In genomic region chr1:19790061-19790975, GRCh38 we compare ENCODE assay signal across 9 cellular contexts. TPM values are rescaled to one million over a fixed set of nuclear protein-coding genes. Genes with fewer than 3 reads are reported as not detected.
DNase-seq lines count a peak whose midpoint lies in the region; ATAC-seq, FAIRE-seq and TF ChIP-seq lines count a peak whose summit lies in the region.
"Not testable (repeated sequence)": the region's sequence is repeated elsewhere in the genome, so short reads cannot be mapped to it uniquely, and the experiment has no call there.
"Had no signal": no experiment of that assay in that cellular context is flagged by ENCODE, and none has a peak within 500 bp of the region (broad histone marks: within the 10 kb centered on the region; RNA-seq: fewer than 3 reads in every experiment).

No MANE protein-coding gene starts in this region.

- H3K9me3 ChIP-seq in CD4-positive, alpha-beta T cell (ENCODE audit: control insufficient read depth, low read length); Loucy (ENCODE audit: insufficient read depth, low read depth, low read length); SK-N-MC (ENCODE audit: low read depth, low read length); K562 (replicated peaks; ENCODE audit: control insufficient read depth, insufficient read depth, low read depth, low read length); HepG2 (ENCODE audit: low read length): not testable (repeated sequence)

- H3K79me2 ChIP-seq in Loucy (ENCODE audit: insufficient read depth, low read length); K562 (ENCODE audit: control insufficient read depth, insufficient read depth, low read length); HepG2 (ENCODE audit: insufficient read depth, low read length): not testable (repeated sequence)

- 31% methylated on average over 9 of the region's 9 CpGs for WGBS in K562 (ENCODE audit: insufficient coverage, low coverage, missing lambda C conversion rate)
- WGBS in HepG2 (ENCODE audit: low lambda C conversion rate), result 93% methylated on average over 9 of the region's 9 CpGs

- H4K20me1 ChIP-seq in Loucy (ENCODE audit: insufficient read depth, low read length, poor library complexity, severe bottlenecking); K562 (replicated peaks; ENCODE audit: control insufficient read depth, insufficient read depth, low read length); HepG2 (ENCODE audit: insufficient read depth, low read length): not testable (repeated sequence)

- not testable (repeated sequence) for H3F3A ChIP-seq in Loucy (ENCODE audit: low read depth)

- in situ Hi-C loops in K562 (cut with MboI); HepG2 (cut with HindIII; ENCODE audit: extremely low pct_ligation_motif_present, low pct_unique_long_range_greater_than_20kb): not testable (repeated sequence)

- TF ChIP-seq RAD21 in K562 (CRISPR knock-in tag; conservative IDR thresholded peaks at IDR 0.05 in 1 of 2, IDR thresholded peaks at IDR 0.05 in 1 of 2); HepG2 (CRISPR knock-in tag; IDR thresholded peaks at IDR 0.05): not testable (repeated sequence)

- not testable (repeated sequence) for DNase-seq in CD4-positive, alpha-beta T cell; K562 (ENCODE audit: extremely low read depth in 1 of 4, low spot score in 3 of 4); HepG2 (ENCODE audit: low spot score)
- DNase-seq in NCI-H526 (lab: John Stamatoyannopoulos, UW), result peak; percentile 47 to 87
- peak; percentile 10 for DNase-seq in SK-N-MC (ENCODE audit: low read depth, low spot score)
- peak; percentile 55 for DNase-seq in fibroblast of gingiva (ENCODE audit: low read depth)

- POLR2A ChIA-PET in CD4-positive, alpha-beta T cell (lab: Charles Lee), result interaction anchor here (0.9 kb wide), 1 partner anchor 10 kb away, joined by 4 read pairs; no protein-coding TSS in a partner anchor
- POLR2A ChIA-PET in K562 (lab: Yijun Ruan, JAX), result interaction anchor here (0.6 to 1.0 kb wide), 2 partner anchors 14 to 55 kb away, joined by 3 read pairs; no protein-coding TSS in a partner anchor
- POLR2A ChIA-PET in HepG2 (lab: Yijun Ruan, JAX), result not testable (repeated sequence)

- H3K36me3 Mint-ChIP-seq in CD4-positive, alpha-beta T cell (ENCODE audit: low read depth), result peaks cover 68% of the 10 kb centered on the region

- H3K27ac Mint-ChIP-seq in CD4-positive, alpha-beta T cell, result peak overlapping the region; percentile 27

- not testable (repeated sequence) for H3K27me3 Mint-ChIP-seq in CD4-positive, alpha-beta T cell

- not testable (repeated sequence) for H2AFZ ChIP-seq in Loucy (ENCODE audit: low read length); K562 (ENCODE audit: low read depth, low read length); HepG2 (ENCODE audit: low read length)

- CTCF ChIA-PET in CD4-positive, alpha-beta T cell (lab: Charles Lee); HepG2 (lab: Yijun Ruan, JAX; ENCODE audit: low intra/inter-chr PET ratio, low total read pairs): not testable (repeated sequence)
- CTCF ChIA-PET in K562 (lab: Yijun Ruan, JAX; ENCODE audit: low intra/inter-chr PET ratio), result interaction anchor here (0.7 kb wide), 1 partner anchor 1453 kb away, joined by 3 read pairs; no protein-coding TSS in a partner anchor

- not testable (repeated sequence) for TF ChIP-seq EP300 in K562 (IDR thresholded peaks at IDR 0.05; ENCODE audit: low read length); HepG2 (IDR thresholded peaks at IDR 0.05; ENCODE audit: low read depth in 2 of 2, low read length in 2 of 2); HepG2 (CRISPR knock-in tag; IDR thresholded peaks at IDR 0.05; ENCODE audit: borderline replicate concordance)

- BruUV-seq in K562 (replicated peaks; lab: Mats Ljungman, UMichigan); HepG2 (replicated peaks; lab: Mats Ljungman, UMichigan): not testable (repeated sequence)

- not testable (repeated sequence) for TF ChIP-seq POLR2A in K562 (conservative IDR thresholded peaks at IDR 0.05); HepG2 (IDR thresholded peaks at IDR 0.05; ENCODE audit: insufficient read depth in 1 of 2, low read depth in 2 of 2, low read length in 2 of 2)

- H3K4me3 ChIP-seq in Loucy (ENCODE audit: low read length, poor library complexity, severe bottlenecking); SK-N-MC; K562; HepG2 (replicated peaks in 1 of 3; ENCODE audit: insufficient read depth in 1 of 3, low read depth in 2 of 3, low read length in 3 of 3): not testable (repeated sequence)

- H3K4me3 Mint-ChIP-seq in CD4-positive, alpha-beta T cell, result not testable (repeated sequence)

- intact Hi-C loops in CD4-positive, alpha-beta T cell (cut with DNase I, micrococcal nuclease); K562 (cut with micrococcal nuclease); HepG2 (cut with micrococcal nuclease; ENCODE audit: unreplicated experiment): not testable (repeated sequence)

- TF ChIP-seq CTCF in CD4-positive, alpha-beta T cell (IDR thresholded peaks at IDR 0.05); Loucy (conservative IDR thresholded peaks at IDR 0.05; ENCODE audit: low read length); K562 (IDR thresholded peaks at IDR 0.05 in 2 of 3, conservative IDR thresholded peaks at IDR 0.05 in 1 of 3; ENCODE audit: insufficient read depth in 2 of 3, low read depth in 1 of 3, low read length in 3 of 3); HepG2 (CRISPR knock-in tag; IDR thresholded peaks at IDR 0.05): not testable (repeated sequence)

- not testable (repeated sequence) for ATAC-seq in CD4-positive, alpha-beta T cell (ENCODE audit: poor library complexity); K562; HepG2

- not testable (repeated sequence) for H3K36me3 ChIP-seq in Loucy (ENCODE audit: insufficient read depth, low read length); SK-N-MC (ENCODE audit: insufficient read depth, low read length); K562 (ENCODE audit: control insufficient read depth, insufficient read depth, low read length); HepG2 (replicated peaks in 1 of 2; ENCODE audit: control insufficient read depth in 1 of 2, insufficient read depth in 2 of 2, low read length in 2 of 2)

- not testable (repeated sequence) for H3K9ac ChIP-seq in Loucy (ENCODE audit: low read depth, low read length, poor library complexity, severe bottlenecking); SK-N-MC (ENCODE audit: insufficient read length); K562 (ENCODE audit: insufficient read depth in 1 of 2, low read depth in 2 of 2, low read length in 2 of 2); HepG2 (ENCODE audit: insufficient read depth, low read depth, low read length)

- peaks cover 26% of the 10 kb centered on the region for H3K4me1 Mint-ChIP-seq in CD4-positive, alpha-beta T cell (ENCODE audit: low read depth)

- not testable (repeated sequence) for FAIRE-seq in K562 (lab: Jason Lieb, UNC); HepG2 (lab: Jason Lieb, UNC)

- not testable (repeated sequence) for H3K9me3 Mint-ChIP-seq in CD4-positive, alpha-beta T cell

- H3K27me3 ChIP-seq in CD4-positive, alpha-beta T cell (ENCODE audit: control insufficient read depth, insufficient read depth, low read length); Loucy (ENCODE audit: insufficient read depth, low read length, poor library complexity, severe bottlenecking); HepG2 (ENCODE audit: control insufficient read depth in 1 of 2, insufficient read depth in 2 of 2, low read length in 2 of 2): not testable (repeated sequence)
- H3K27me3 ChIP-seq in K562 (ENCODE audit: control insufficient read depth in 2 of 2, insufficient read depth in 2 of 2, low read length in 2 of 2), result peaks cover 16 to 23% of the 10 kb centered on the region in 2 experiments

- H3K9me1 ChIP-seq in K562 (ENCODE audit: control insufficient read depth, insufficient read depth, low read length), result not testable (repeated sequence)

- not testable (repeated sequence) for H3K27ac ChIP-seq in CD4-positive, alpha-beta T cell (ENCODE audit: low read depth, low read length); SK-N-MC; K562 (ENCODE audit: extremely low read depth, low read depth, low read length); HepG2 (ENCODE audit: extremely low read length, insufficient read depth, low read length)

- not testable (repeated sequence) for H3K4me1 ChIP-seq in Loucy (ENCODE audit: insufficient read depth, low read length, poor library complexity, severe bottlenecking); K562 (replicated peaks in 1 of 2; ENCODE audit: control insufficient read depth in 2 of 2, insufficient read depth in 2 of 2, low read length in 2 of 2)
- H3K4me1 ChIP-seq in HepG2 (ENCODE audit: insufficient read depth, low read length), result peaks cover 13% of the 10 kb centered on the region

- not testable (repeated sequence) for H3K9me2 ChIP-seq in Loucy (replicated peaks; ENCODE audit: low read depth, low read length)

- peak overlapping the region; percentile 31 for H3K4me2 ChIP-seq in Loucy (ENCODE audit: low read depth, low read length, poor library complexity, severe bottlenecking)
- not testable (repeated sequence) for H3K4me2 ChIP-seq in K562 (ENCODE audit: insufficient read depth, low read length); HepG2 (ENCODE audit: low read depth, low read length)

RNA-seq across cellular contexts. Expression of gene TMCO4, which starts 9.4 kb away (rescaled TPM):
- 10 to 100 TPM; 12.4 to 13.9 TPM for total RNA-seq in CD4-positive, alpha-beta T cell
- total RNA-seq in K562 (2011; cell fraction: chromatin; rRNA removed; ENCODE audit: low replicate concordance), result 0.67 and 1.3 TPM in 2 replicates
- 0.66 and 1.2 TPM in 2 replicates for total RNA-seq in K562 (2011; cell fraction: nucleolus; rRNA removed)
- total RNA-seq in K562 (2011; cell fraction: nucleoplasm; rRNA removed), result 0.59 TPM in 1 of 2 replicates, not detected in the other
- total RNA-seq in K562 (2014; rRNA removed) (2.1 and 3.3 TPM in 2 replicates), K562 (2014; rRNA removed; fragmentation: Illumina TruSeq; extraction: Trizol) (0.91 and 1.4 TPM in 2 replicates), K562 (2015; rRNA removed; fragmentation: Illumina TruSeq; extraction: Trizol) (1.6 and 2.0 TPM in 2 replicates), K562 (2021) (1.2 and 2.1 TPM in 2 replicates), HepG2 (2016; rRNA removed; fragmentation: Illumina TruSeq; extraction: Trizol) (3.9 and 4.1 TPM in 2 replicates)
- polyA plus RNA-seq in K562 (2011; rRNA removed) (0.27 and 0.57 TPM in 2 replicates), K562 (2014; fragmentation: Illumina TruSeq; extraction: Trizol) (1.4 and 1.7 TPM in 2 replicates), K562 (2014; fragmentation: Nextera tagmentation; extraction: Ambion mirVana) (under 1 TPM; 0.06 to 0.21 TPM), K562 (2014; rRNA removed) (1.9 and 3.2 TPM in 2 replicates), HepG2 (2011; rRNA removed) (2.1 and 3.3 TPM in 2 replicates)
- 0.13 and 0.94 TPM in 2 replicates for polyA plus RNA-seq in K562 (2011; cell fraction: cytosol; rRNA removed)
- polyA plus RNA-seq in K562 (2011; cell fraction: nucleus; rRNA removed), result 0.45 and 1.5 TPM in 2 replicates
- 1.3 and 3.3 TPM in 2 replicates for polyA plus RNA-seq in K562 (2012)
- 0.07 and 0.15 TPM in 2 replicates for polyA minus RNA-seq in K562 (2011; rRNA and poly(A)+ RNA removed)
- polyA minus RNA-seq in K562 (2011; cell fraction: cytosol; rRNA and poly(A)+ RNA removed), result not detected in 2 replicates
- 0.54 and 0.56 TPM in 2 replicates for polyA minus RNA-seq in K562 (2011; cell fraction: nucleus; rRNA and poly(A)+ RNA removed)
- total RNA-seq in HepG2 (2016; cell fraction: cytosol; rRNA removed; fragmentation: Illumina TruSeq; extraction: Trizol; ENCODE audit: low read depth), result 2.2 and 2.4 TPM in 2 replicates
- 4.4 and 6.1 TPM in 2 replicates for total RNA-seq in HepG2 (2016; cell fraction: insoluble cytoplasmic fraction; rRNA removed; fragmentation: Illumina TruSeq; extraction: Trizol)
- 3.6 and 4.0 TPM in 2 replicates for total RNA-seq in HepG2 (2016; cell fraction: membrane; rRNA removed; fragmentation: Illumina TruSeq; extraction: Trizol)
- 5.2 and 5.6 TPM in 2 replicates for total RNA-seq in HepG2 (2016; cell fraction: nucleus; rRNA removed; fragmentation: Illumina TruSeq; extraction: Trizol)
- polyA plus RNA-seq in HepG2 (2011; cell fraction: cytosol; rRNA removed), result 2.3 and 3.3 TPM in 2 replicates
- 4.8 and 6.1 TPM in 2 replicates for polyA plus RNA-seq in HepG2 (2011; cell fraction: nucleus; rRNA removed)
- polyA plus RNA-seq in HepG2 (2012), result 1.3 and 1.9 TPM in 2 replicates
- polyA plus RNA-seq in HepG2 (2016; cell fraction: cytosol; fragmentation: Illumina TruSeq; extraction: Trizol; ENCODE audit: low read depth), result 2.0 and 2.4 TPM in 2 replicates
- polyA plus RNA-seq in HepG2 (2016; cell fraction: insoluble cytoplasmic fraction; fragmentation: Illumina TruSeq; extraction: Trizol; ENCODE audit: low read depth), result 2.8 and 3.9 TPM in 2 replicates
- 3.1 and 3.5 TPM in 2 replicates for polyA plus RNA-seq in HepG2 (2016; cell fraction: membrane; fragmentation: Illumina TruSeq; extraction: Trizol; ENCODE audit: low read depth)
- polyA plus RNA-seq in HepG2 (2016; cell fraction: nucleus; fragmentation: Illumina TruSeq; extraction: Trizol; ENCODE audit: insufficient read depth, low read depth), result 5.0 and 6.3 TPM in 2 replicates
- 5.4 and 25.9 TPM in 2 replicates for polyA minus RNA-seq in HepG2 (2011; rRNA and poly(A)+ RNA removed; ENCODE audit: low replicate concordance)
- 2.5 and 2.6 TPM in 2 replicates for polyA minus RNA-seq in HepG2 (2011; cell fraction: cytosol; rRNA and poly(A)+ RNA removed)
- polyA minus RNA-seq in HepG2 (2011; cell fraction: nucleus; rRNA and poly(A)+ RNA removed), result 1.5 and 3.6 TPM in 2 replicates

RNA-seq across cellular contexts. Expression of gene RNF186, which starts 24.8 kb away (rescaled TPM):
- not detected for total RNA-seq in CD4-positive, alpha-beta T cell
- total RNA-seq in K562 (2011; cell fraction: chromatin; rRNA removed; ENCODE audit: low replicate concordance), result not detected in 2 replicates
- total RNA-seq in K562 (2011; cell fraction: nucleolus; rRNA removed), result not detected in 2 replicates
- total RNA-seq in K562 (2011; cell fraction: nucleoplasm; rRNA removed), result not detected in 2 replicates
- not detected in 2 replicates for total RNA-seq in K562 (2014; rRNA removed)
- not detected in 2 replicates for total RNA-seq in K562 (2014; rRNA removed; fragmentation: Illumina TruSeq; extraction: Trizol)
- not detected in 2 replicates for total RNA-seq in K562 (2015; rRNA removed; fragmentation: Illumina TruSeq; extraction: Trizol)
- total RNA-seq in K562 (2021), result not detected in 2 replicates
- not detected in 2 replicates for polyA plus RNA-seq in K562 (2011; rRNA removed)
- polyA plus RNA-seq in K562 (2011; cell fraction: cytosol; rRNA removed), result not detected in 2 replicates
- polyA plus RNA-seq in K562 (2011; cell fraction: nucleus; rRNA removed), result not detected in 2 replicates
- polyA plus RNA-seq in K562 (2012), result not detected in 2 replicates
- polyA plus RNA-seq in K562 (2014; fragmentation: Illumina TruSeq; extraction: Trizol), result not detected in 2 replicates
- polyA plus RNA-seq in K562 (2014; fragmentation: Nextera tagmentation; extraction: Ambion mirVana), result not detected
- not detected in 2 replicates for polyA plus RNA-seq in K562 (2014; rRNA removed)
- polyA minus RNA-seq in K562 (2011; rRNA and poly(A)+ RNA removed), result not detected in 2 replicates
- not detected in 2 replicates for polyA minus RNA-seq in K562 (2011; cell fraction: cytosol; rRNA and poly(A)+ RNA removed)
- not detected in 2 replicates for polyA minus RNA-seq in K562 (2011; cell fraction: nucleus; rRNA and poly(A)+ RNA removed)
- 0.20 TPM in 1 of 2 replicates, not detected in the other for total RNA-seq in HepG2 (2016; rRNA removed; fragmentation: Illumina TruSeq; extraction: Trizol)
- total RNA-seq in HepG2 (2016; cell fraction: cytosol; rRNA removed; fragmentation: Illumina TruSeq; extraction: Trizol; ENCODE audit: low read depth), result 0.26 TPM in 1 of 2 replicates, not detected in the other
- 0.09 TPM in 1 of 2 replicates, not detected in the other for total RNA-seq in HepG2 (2016; cell fraction: insoluble cytoplasmic fraction; rRNA removed; fragmentation: Illumina TruSeq; extraction: Trizol)
- 0.12 TPM in 1 of 2 replicates, not detected in the other for total RNA-seq in HepG2 (2016; cell fraction: membrane; rRNA removed; fragmentation: Illumina TruSeq; extraction: Trizol)
- not detected in 2 replicates for total RNA-seq in HepG2 (2016; cell fraction: nucleus; rRNA removed; fragmentation: Illumina TruSeq; extraction: Trizol)
- 0.07 and 0.10 TPM in 2 replicates for polyA plus RNA-seq in HepG2 (2011; rRNA removed)
- polyA plus RNA-seq in HepG2 (2011; cell fraction: cytosol; rRNA removed), result 0.11 and 0.12 TPM in 2 replicates
- polyA plus RNA-seq in HepG2 (2011; cell fraction: nucleus; rRNA removed), result 0.28 TPM in 1 of 2 replicates, not detected in the other
- polyA plus RNA-seq in HepG2 (2012), result 0.34 and 0.55 TPM in 2 replicates
- polyA plus RNA-seq in HepG2 (2016; cell fraction: cytosol; fragmentation: Illumina TruSeq; extraction: Trizol; ENCODE audit: low read depth), result 0.10 TPM in 1 of 2 replicates, not detected in the other
- polyA plus RNA-seq in HepG2 (2016; cell fraction: insoluble cytoplasmic fraction; fragmentation: Illumina TruSeq; extraction: Trizol; ENCODE audit: low read depth), result not detected in 2 replicates
- not detected in 2 replicates for polyA plus RNA-seq in HepG2 (2016; cell fraction: membrane; fragmentation: Illumina TruSeq; extraction: Trizol; ENCODE audit: low read depth)
- not detected in 2 replicates for polyA plus RNA-seq in HepG2 (2016; cell fraction: nucleus; fragmentation: Illumina TruSeq; extraction: Trizol; ENCODE audit: insufficient read depth, low read depth)
- 0.12 TPM in 1 of 2 replicates, not detected in the other for polyA minus RNA-seq in HepG2 (2011; rRNA and poly(A)+ RNA removed; ENCODE audit: low replicate concordance)
- polyA minus RNA-seq in HepG2 (2011; cell fraction: cytosol; rRNA and poly(A)+ RNA removed), result not detected in 2 replicates
- not detected in 2 replicates for polyA minus RNA-seq in HepG2 (2011; cell fraction: nucleus; rRNA and poly(A)+ RNA removed)
- total RNA-seq: Caco-2 had no signal
- polyA plus RNA-seq: CD14-positive monocyte had no signal
